Comparison of ENCODE assay signal across 15 cellular contexts in the genomic region with DNA sequence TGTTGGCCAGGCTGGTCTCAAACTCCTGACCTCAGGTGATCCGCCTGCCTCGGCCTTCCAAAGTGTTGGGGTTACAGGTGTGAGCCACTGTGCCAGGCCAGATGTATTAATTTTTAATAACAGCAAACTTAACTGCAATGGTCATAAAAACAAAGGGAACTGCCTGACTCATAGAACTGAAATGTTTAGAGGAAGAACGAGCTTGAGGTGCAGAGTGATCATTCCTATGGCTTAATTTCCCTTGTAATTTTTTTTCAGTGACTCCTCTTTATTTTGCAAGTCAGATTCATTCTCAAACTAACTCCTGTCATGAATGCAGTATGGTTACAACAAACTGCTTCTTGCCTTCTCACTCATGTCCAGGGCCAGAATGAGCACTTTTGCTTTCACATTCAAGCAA.
A peak's percentile ranks its signal among the peaks of the same experiment; 100 is the strongest.
DNase-seq lines count a peak whose midpoint lies in the region; ATAC-seq and TF ChIP-seq lines count a peak whose summit lies in the region.
"Had no signal": no experiment of that assay in that cellular context is flagged by ENCODE, and none has a peak within 500 bp of the region (broad histone marks: within the 10 kb centered on the region; RNA-seq: fewer than 3 reads in every experiment).

No MANE protein-coding gene starts in this region.

- peaks cover 6% of the 10 kb centered on the region for H3K9me3 Mint-ChIP-seq in activated CD4-positive, alpha-beta memory T cell treated with anti-CD3 and anti-CD28 coated beads, Interleukin-2, amount 10 ng/mL, durations not matched to agents 7 days and 5 days

- DNase-seq in RWPE2 (ENCODE audit: low spot score) (no peak), epithelial cell of esophagus (ENCODE audit: low read depth) (peak; percentile 40), left lobe of liver (ENCODE audit: low spot score) (no peak), GM19238 (ENCODE audit: insufficient read length, low spot score) (no peak), head of caudate nucleus (no peak)
- DNase-seq in activated CD4-positive, alpha-beta memory T cell treated with anti-CD3 and anti-CD28 coated beads, Interleukin-2, amount 10 ng/mL, durations not matched to agents 7 days and 5 days: no peak
- DNase-seq: ACHN; CD4-positive, CD25-positive, alpha-beta regulatory T cell; DMS79; HCEC 1CT; HFFc6 had no signal

- no peak overlapping the region for H3K4me3 Mint-ChIP-seq in activated CD4-positive, alpha-beta memory T cell treated with anti-CD3 and anti-CD28 coated beads, Interleukin-2, amount 10 ng/mL, durations not matched to agents 7 days and 5 days
- H3K4me3 Mint-ChIP-seq: CD4-positive, CD25-positive, alpha-beta regulatory T cell; HFFc6 had no signal

- H3K4me1 ChIP-seq in RWPE2 (ENCODE audit: insufficient read depth, poor library complexity, severe bottlenecking): no peaks in the 10 kb centered on the region
- H3K4me1 ChIP-seq: BLaER1 treated with 17β-estradiol and CSF1 and Interleukin-3, amounts not matched to agents 10 nM and 100 nM had no signal

- no peak overlapping the region for H3K27ac Mint-ChIP-seq in activated CD4-positive, alpha-beta memory T cell treated with anti-CD3 and anti-CD28 coated beads, Interleukin-2, amount 10 ng/mL, durations not matched to agents 7 days and 5 days
- H3K27ac Mint-ChIP-seq: HFFc6 had no signal

- no peaks in the 10 kb centered on the region for H3K36me3 ChIP-seq in RWPE2 (ENCODE audit: low read depth)
- H3K36me3 ChIP-seq: BLaER1 treated with 17β-estradiol and CSF1 and Interleukin-3, amounts not matched to agents 10 nM and 100 nM had no signal

- H3K4me3 ChIP-seq in RWPE2 (ENCODE audit: severe bottlenecking): no peak overlapping the region
- no peak overlapping the region for H3K4me3 ChIP-seq in epithelial cell of esophagus (ENCODE audit: low read length)
- H3K4me3 ChIP-seq: BLaER1 treated with 17β-estradiol and CSF1 and Interleukin-3, amounts not matched to agents 10 nM and 100 nM; GM12878 had no signal

- no peaks in the 10 kb centered on the region for H3K27me3 ChIP-seq in RWPE2 (ENCODE audit: insufficient read depth, poor library complexity, severe bottlenecking)
- H3K27me3 ChIP-seq: BLaER1 treated with 17β-estradiol and CSF1 and Interleukin-3, amounts not matched to agents 10 nM and 100 nM had no signal

- POLR2A ChIA-PET in activated CD4-positive, alpha-beta memory T cell treated with anti-CD3 and anti-CD28 coated beads, Interleukin-2, amount 10 ng/mL, durations not matched to agents 7 days and 5 days (lab: Charles Lee): no interaction called here

- H3K4me1 Mint-ChIP-seq in activated CD4-positive, alpha-beta memory T cell treated with anti-CD3 and anti-CD28 coated beads, Interleukin-2, amount 10 ng/mL, durations not matched to agents 7 days and 5 days: no peaks in the 10 kb centered on the region
- H3K4me1 Mint-ChIP-seq: CD4-positive, CD25-positive, alpha-beta regulatory T cell had no signal

- no peaks in the 10 kb centered on the region for H3K9me3 ChIP-seq in RWPE2 (ENCODE audit: severe bottlenecking)

- ATAC-seq in RWPE2 (ENCODE audit: low read depth) (peak; percentile 86), left lobe of liver (peak; percentile 60), HG03175 (IDR thresholded peaks at IDR 0.05; ENCODE audit: unreplicated experiment) (no peak)
- ATAC-seq: GM12878 had no signal

- intact Hi-C loops in head of caudate nucleus (cut with DNase I): no loop called here

- CTCF ChIA-PET in activated CD4-positive, alpha-beta memory T cell treated with anti-CD3 and anti-CD28 coated beads, Interleukin-2, amount 10 ng/mL, durations not matched to agents 7 days and 5 days (lab: Charles Lee): no interaction called here

- H3K27me3 Mint-ChIP-seq in activated CD4-positive, alpha-beta memory T cell treated with anti-CD3 and anti-CD28 coated beads, Interleukin-2, amount 10 ng/mL, durations not matched to agents 7 days and 5 days: no peaks in the 10 kb centered on the region
- H3K27me3 Mint-ChIP-seq: CD4-positive, CD25-positive, alpha-beta regulatory T cell had no signal

- H3K27ac ChIP-seq in RWPE2 (ENCODE audit: poor library complexity, severe bottlenecking): peak overlapping the region; percentile 53
- H3K27ac ChIP-seq: BLaER1 treated with 17β-estradiol and CSF1 and Interleukin-3, amounts not matched to agents 10 nM and 100 nM; HL-60 had no signal

- TF ChIP-seq CTCF in RWPE2 (IDR thresholded peaks at IDR 0.05; ENCODE audit: poor library complexity, severe bottlenecking) (no peak), epithelial cell of esophagus (IDR thresholded peaks at IDR 0.05; ENCODE audit: insufficient read depth, low read depth, low read length, missing control alignments) (no peak)

- no peaks in the 10 kb centered on the region for H3K36me3 Mint-ChIP-seq in activated CD4-positive, alpha-beta memory T cell treated with anti-CD3 and anti-CD28 coated beads, Interleukin-2, amount 10 ng/mL, durations not matched to agents 7 days and 5 days (ENCODE audit: low read depth)
- H3K36me3 Mint-ChIP-seq: CD4-positive, CD25-positive, alpha-beta regulatory T cell had no signal
